In the genomic region with DNA sequence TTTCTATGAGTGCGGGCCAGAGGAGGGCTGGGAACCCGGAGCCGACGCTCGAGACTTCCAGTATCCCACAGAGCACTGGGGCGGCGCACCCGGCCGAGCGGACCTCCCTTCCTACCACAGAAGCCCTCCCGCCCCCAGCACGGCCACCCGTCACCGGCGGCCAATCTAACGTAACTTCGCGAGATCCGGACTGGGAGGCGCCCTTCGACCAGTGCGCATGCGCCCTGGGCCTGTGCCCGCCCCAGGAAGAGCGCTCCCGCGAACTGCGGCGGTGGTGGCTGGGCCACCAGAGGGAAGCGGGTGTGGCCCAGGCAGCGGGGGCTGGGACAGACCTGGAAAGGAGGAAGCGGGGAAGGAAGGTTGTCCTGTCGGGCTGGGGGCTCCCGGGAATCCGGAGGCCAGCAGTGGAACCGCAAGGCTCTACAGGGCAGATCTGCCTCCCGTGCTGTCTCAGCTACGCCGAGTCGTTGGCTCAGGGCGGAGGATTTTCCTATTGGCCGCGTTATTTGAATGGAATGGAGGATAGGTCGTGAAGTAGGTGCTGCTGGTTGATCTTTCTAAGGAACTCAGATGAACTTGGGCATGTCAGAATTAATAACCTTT, we compare ENCODE assay signal across 1 cellular context.
TF ChIP-seq lines count a peak whose summit lies in the region.

PPP1R12A (minus strand) TSS at position 77 of the 603 bp plus-strand sequence. CDS start 166 bp downstream, outside the sequence.

TF ChIP-seq in HCT116, 20 proteins besides CTCF, POLR2A, EP300 and RAD21 (continued from another document):
- TF ChIP-seq, protein P1, sequence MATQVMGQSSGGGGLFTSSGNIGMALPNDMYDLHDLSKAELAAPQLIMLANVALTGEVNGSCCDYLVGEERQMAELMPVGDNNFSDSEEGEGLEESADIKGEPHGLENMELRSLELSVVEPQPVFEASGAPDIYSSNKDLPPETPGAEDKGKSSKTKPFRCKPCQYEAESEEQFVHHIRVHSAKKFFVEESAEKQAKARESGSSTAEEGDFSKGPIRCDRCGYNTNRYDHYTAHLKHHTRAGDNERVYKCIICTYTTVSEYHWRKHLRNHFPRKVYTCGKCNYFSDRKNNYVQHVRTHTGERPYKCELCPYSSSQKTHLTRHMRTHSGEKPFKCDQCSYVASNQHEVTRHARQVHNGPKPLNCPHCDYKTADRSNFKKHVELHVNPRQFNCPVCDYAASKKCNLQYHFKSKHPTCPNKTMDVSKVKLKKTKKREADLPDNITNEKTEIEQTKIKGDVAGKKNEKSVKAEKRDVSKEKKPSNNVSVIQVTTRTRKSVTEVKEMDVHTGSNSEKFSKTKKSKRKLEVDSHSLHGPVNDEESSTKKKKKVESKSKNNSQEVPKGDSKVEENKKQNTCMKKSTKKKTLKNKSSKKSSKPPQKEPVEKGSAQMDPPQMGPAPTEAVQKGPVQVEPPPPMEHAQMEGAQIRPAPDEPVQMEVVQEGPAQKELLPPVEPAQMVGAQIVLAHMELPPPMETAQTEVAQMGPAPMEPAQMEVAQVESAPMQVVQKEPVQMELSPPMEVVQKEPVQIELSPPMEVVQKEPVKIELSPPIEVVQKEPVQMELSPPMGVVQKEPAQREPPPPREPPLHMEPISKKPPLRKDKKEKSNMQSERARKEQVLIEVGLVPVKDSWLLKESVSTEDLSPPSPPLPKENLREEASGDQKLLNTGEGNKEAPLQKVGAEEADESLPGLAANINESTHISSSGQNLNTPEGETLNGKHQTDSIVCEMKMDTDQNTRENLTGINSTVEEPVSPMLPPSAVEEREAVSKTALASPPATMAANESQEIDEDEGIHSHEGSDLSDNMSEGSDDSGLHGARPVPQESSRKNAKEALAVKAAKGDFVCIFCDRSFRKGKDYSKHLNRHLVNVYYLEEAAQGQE (IDR thresholded peaks at IDR 0.05; ENCODE audit: low read depth) = no peak
- TF ChIP-seq ZFX (IDR thresholded peaks at IDR 0.05) (peak; percentile 18; the same call in 1 of the 2 replicates), SIN3A (IDR thresholded peaks at IDR 0.05; ENCODE audit: low read depth) (peak; percentile 92)
